In the genomic region with DNA sequence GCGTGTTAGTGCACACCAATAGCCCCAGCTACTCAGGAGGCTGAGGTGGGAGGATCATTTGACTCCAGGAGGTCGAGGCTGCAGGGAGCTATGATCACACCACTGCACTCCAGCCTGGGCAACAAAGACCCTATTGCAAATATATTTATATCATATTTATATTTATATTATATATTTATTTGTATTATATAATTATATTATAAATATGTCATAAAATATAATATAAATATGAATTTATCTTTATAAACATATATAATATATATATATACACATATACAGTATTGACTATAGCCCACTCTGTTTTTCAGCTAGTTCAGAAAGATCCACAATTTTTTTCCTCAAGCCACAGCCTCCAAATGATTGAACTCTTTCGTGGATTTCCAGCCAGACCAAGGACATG, we compare ENCODE assay signal across 40 cellular contexts. TPM values are rescaled to one million over a fixed set of nuclear protein-coding genes. Genes with fewer than 3 reads are reported as not detected.
"Had no signal": no experiment of that assay in that cellular context is flagged by ENCODE, and none has a peak within 500 bp of the region (broad histone marks: within the 10 kb centered on the region; RNA-seq: fewer than 3 reads in every experiment).

No MANE protein-coding gene starts in this region.

- H3K4me3 Mint-ChIP-seq: activated naive CD4-positive, alpha-beta T cell treated with anti-CD3 and anti-CD28 coated beads for 36 hours; activated naive CD4-positive, alpha-beta T cell treated with anti-CD3 and anti-CD28 coated beads, Interleukin-2, amount 10 ng/mL, durations not matched to agents 7 days and 5 days; activated naive CD4-positive, alpha-beta T cell treated with anti-CD3 and anti-CD28 coated beads, Interleukin-2, amount 50 U/mL, for 24 hours; activated naive CD8-positive, alpha-beta T cell; activated naive CD8-positive, alpha-beta T cell treated with anti-CD3 and anti-CD28 coated beads for 36 hours; activated naive CD8-positive, alpha-beta T cell treated with anti-CD3 and anti-CD28 coated beads, Interleukin-2, amount 10 ng/mL, durations not matched to agents 7 days and 5 days; activated naive CD8-positive, alpha-beta T cell treated with anti-CD3 and anti-CD28 coated beads, Interleukin-2, amount 50 U/mL, for 24 hours; activated T-cell treated with anti-CD3 and anti-CD28 coated beads, Interleukin-2, amount 50 U/mL, for 24 hours; activated T-cell treated with anti-CD3 and anti-CD28 coated beads, Interleukin-2, amount 50 U/mL, for 4 hours; activated T-cell treated with anti-CD3 and anti-CD28 coated beads, Interleukin-2, amount 50 U/mL, for 72 hours; activated T-helper 1 cell treated with anti-CD3 and anti-CD28 coated beads, Interleukin-12 subunit alpha, Interleukin-12 subunit beta, Interleukin-2, Interleukin-4 antibody, amounts not matched to agents 30 ng/mL and 10 ng/mL and 1 ng/mL, durations not matched to agents 14 hours and 24 hours and 36 hours; activated T-helper 17 cell treated with anti-CD3 and anti-CD28 coated beads, Interleukin-2, amount 50 U/mL, for 72 hours; brain; central memory CD8-positive, alpha-beta T cell had no signal

- H3K4me1 Mint-ChIP-seq: activated naive CD4-positive, alpha-beta T cell treated with anti-CD3 and anti-CD28 coated beads, Interleukin-2, amount 10 ng/mL, durations not matched to agents 7 days and 5 days; activated naive CD4-positive, alpha-beta T cell treated with anti-CD3 and anti-CD28 coated beads, Interleukin-2, amount 50 U/mL, for 24 hours; activated naive CD8-positive, alpha-beta T cell treated with anti-CD3 and anti-CD28 coated beads for 36 hours; activated naive CD8-positive, alpha-beta T cell treated with anti-CD3 and anti-CD28 coated beads, Interleukin-2, amount 10 ng/mL, durations not matched to agents 7 days and 5 days; activated naive CD8-positive, alpha-beta T cell treated with anti-CD3 and anti-CD28 coated beads, Interleukin-2, amount 50 U/mL, for 24 hours; activated T-helper 17 cell treated with anti-CD3 and anti-CD28 coated beads, Interleukin-2, amount 50 U/mL, for 72 hours; central memory CD8-positive, alpha-beta T cell had no signal

- ATAC-seq: activated naive CD4-positive, alpha-beta T cell treated with anti-CD3 and anti-CD28 coated beads, Interleukin-2, amount 50 U/mL, for 72 hours; activated naive CD8-positive, alpha-beta T cell treated with anti-CD3 and anti-CD28 coated beads, Interleukin-2, amount 50 U/mL, for 24 hours; activated T-cell treated with anti-CD3 and anti-CD28 coated beads, Interleukin-2, amount 50 U/mL, for 4 hours; activated T-cell treated with anti-CD3 and anti-CD28 coated beads, Interleukin-2, amount 50 U/mL, for 72 hours; activated T-helper 17 cell treated with anti-CD3 and anti-CD28 coated beads, Interleukin-2, amount 50 U/mL, for 72 hours; body of pancreas had no signal

- H3K36me3 Mint-ChIP-seq: activated naive CD4-positive, alpha-beta T cell treated with anti-CD3 and anti-CD28 coated beads, Interleukin-2, amount 10 ng/mL, durations not matched to agents 7 days and 5 days; activated naive CD4-positive, alpha-beta T cell treated with anti-CD3 and anti-CD28 coated beads, Interleukin-2, amount 50 U/mL, for 72 hours; activated naive CD8-positive, alpha-beta T cell; activated naive CD8-positive, alpha-beta T cell treated with anti-CD3 and anti-CD28 coated beads for 36 hours; activated naive CD8-positive, alpha-beta T cell treated with anti-CD3 and anti-CD28 coated beads, Interleukin-2, amount 10 ng/mL, durations not matched to agents 7 days and 5 days; brain had no signal

- H3K9me3 Mint-ChIP-seq: activated naive CD4-positive, alpha-beta T cell treated with anti-CD3 and anti-CD28 coated beads for 36 hours; activated naive CD4-positive, alpha-beta T cell treated with anti-CD3 and anti-CD28 coated beads, Interleukin-2, amount 50 U/mL, for 24 hours; activated naive CD4-positive, alpha-beta T cell treated with anti-CD3 and anti-CD28 coated beads, Interleukin-2, amount 50 U/mL, for 72 hours; activated naive CD8-positive, alpha-beta T cell treated with anti-CD3 and anti-CD28 coated beads for 36 hours; activated naive CD8-positive, alpha-beta T cell treated with anti-CD3 and anti-CD28 coated beads, Interleukin-2, amount 10 ng/mL, durations not matched to agents 7 days and 5 days; activated T-cell treated with anti-CD3 and anti-CD28 coated beads, Interleukin-2, amount 50 U/mL, for 4 hours; activated T-helper 1 cell treated with anti-CD3 and anti-CD28 coated beads, Interleukin-12 subunit alpha, Interleukin-12 subunit beta, Interleukin-2, Interleukin-4 antibody, amounts not matched to agents 30 ng/mL and 10 ng/mL and 1 ng/mL, durations not matched to agents 14 hours and 24 hours and 36 hours; activated T-helper 17 cell treated with anti-CD3 and anti-CD28 coated beads, Interleukin-2, amount 50 U/mL, for 72 hours; activated T-helper 2 cell treated with anti-CD3 and anti-CD28 coated beads, Interferon-gamma antibody, Interleukin-2, Interleukin-4, amounts not matched to agents 10 μg/mL and 5 μg/mL and 100 μg/mL, durations not matched to agents 14 hours and 24 hours and 36 hours; central memory CD8-positive, alpha-beta T cell had no signal

- DNase-seq: activated effector memory CD4-positive, alpha-beta T cell treated with anti-CD3 and anti-CD28 coated beads, Interleukin-2, amount 50 U/mL, for 16 hours; activated effector memory CD4-positive, alpha-beta T cell treated with Interleukin-2 at 50 U/mL for 16 hours; activated gamma-delta T cell; activated gamma-delta T cell treated with Interleukin-2 at 50 U/mL for 16 hours; activated naive CD4-positive, alpha-beta T cell; activated naive CD4-positive, alpha-beta T cell treated with anti-CD3 and anti-CD28 coated beads for 36 hours; activated naive CD4-positive, alpha-beta T cell treated with anti-CD3 and anti-CD28 coated beads, Interleukin-2, amount 10 ng/mL, durations not matched to agents 7 days and 5 days; activated naive CD4-positive, alpha-beta T cell treated with anti-CD3 and anti-CD28 coated beads, Interleukin-2, amount 50 U/mL, for 16 hours; activated naive CD4-positive, alpha-beta T cell treated with Interleukin-2 at 50 U/mL for 16 hours; activated naive CD8-positive, alpha-beta T cell treated with anti-CD3 and anti-CD28 coated beads for 36 hours; activated naive CD8-positive, alpha-beta T cell treated with anti-CD3 and anti-CD28 coated beads, Interleukin-2, amount 10 ng/mL, durations not matched to agents 7 days and 5 days; activated naive CD8-positive, alpha-beta T cell treated with anti-CD3 and anti-CD28 coated beads, Interleukin-2, amount 50 U/mL, for 24 hours; activated T-cell treated with anti-CD3 and anti-CD28 coated beads, Interleukin-2, amount 50 U/mL, for 24 hours; activated T-cell treated with anti-CD3 and anti-CD28 coated beads, Interleukin-2, amount 50 U/mL, for 4 hours; activated T-cell treated with anti-CD3 and anti-CD28 coated beads, Interleukin-2, amount 50 U/mL, for 48 hours; activated T-cell treated with anti-CD3 and anti-CD28 coated beads, Interleukin-2, amount 50 U/mL, for 72 hours; adrenal gland; amniotic stem cell; amygdala; anterior cingulate cortex; aorta; body of pancreas; brain microvascular endothelial cell; caudate nucleus; central memory CD4-positive, alpha-beta T cell; cerebellar nuclear complex had no signal

- H3K27ac Mint-ChIP-seq: activated naive CD4-positive, alpha-beta T cell treated with anti-CD3 and anti-CD28 coated beads for 36 hours; activated naive CD4-positive, alpha-beta T cell treated with anti-CD3 and anti-CD28 coated beads, Interleukin-2, amount 50 U/mL, for 24 hours; activated naive CD4-positive, alpha-beta T cell treated with anti-CD3 and anti-CD28 coated beads, Interleukin-2, amount 50 U/mL, for 72 hours; activated naive CD8-positive, alpha-beta T cell; activated naive CD8-positive, alpha-beta T cell treated with anti-CD3 and anti-CD28 coated beads for 36 hours; activated naive CD8-positive, alpha-beta T cell treated with anti-CD3 and anti-CD28 coated beads, Interleukin-2, amount 10 ng/mL, durations not matched to agents 7 days and 5 days; activated naive CD8-positive, alpha-beta T cell treated with anti-CD3 and anti-CD28 coated beads, Interleukin-2, amount 50 U/mL, for 24 hours; activated T-cell treated with anti-CD3 and anti-CD28 coated beads, Interleukin-2, amount 50 U/mL, for 24 hours; activated T-cell treated with anti-CD3 and anti-CD28 coated beads, Interleukin-2, amount 50 U/mL, for 72 hours; activated T-helper 1 cell treated with anti-CD3 and anti-CD28 coated beads, Interleukin-12 subunit alpha, Interleukin-12 subunit beta, Interleukin-2, Interleukin-4 antibody, amounts not matched to agents 30 ng/mL and 10 ng/mL and 1 ng/mL, durations not matched to agents 14 hours and 24 hours and 36 hours; activated T-helper 17 cell treated with anti-CD3 and anti-CD28 coated beads, Interleukin-2, amount 50 U/mL, for 72 hours; activated T-helper 2 cell treated with anti-CD3 and anti-CD28 coated beads, Interferon-gamma antibody, Interleukin-2, Interleukin-4, amounts not matched to agents 10 μg/mL and 5 μg/mL and 100 μg/mL, durations not matched to agents 14 hours and 24 hours and 36 hours; brain had no signal

- H3K27me3 Mint-ChIP-seq: activated naive CD4-positive, alpha-beta T cell treated with anti-CD3 and anti-CD28 coated beads, Interleukin-2, amount 50 U/mL, for 24 hours; activated naive CD8-positive, alpha-beta T cell; activated naive CD8-positive, alpha-beta T cell treated with anti-CD3 and anti-CD28 coated beads for 36 hours; activated naive CD8-positive, alpha-beta T cell treated with anti-CD3 and anti-CD28 coated beads, Interleukin-2, amount 10 ng/mL, durations not matched to agents 7 days and 5 days; activated naive CD8-positive, alpha-beta T cell treated with anti-CD3 and anti-CD28 coated beads, Interleukin-2, amount 50 U/mL, for 24 hours; activated T-cell treated with anti-CD3 and anti-CD28 coated beads, Interleukin-2, amount 50 U/mL, for 24 hours had no signal

RNA-seq across cellular contexts. Expression of gene MYL10, which starts 45.3 kb away (rescaled TPM):
- total RNA-seq: activated naive CD4-positive, alpha-beta T cell treated with anti-CD3 and anti-CD28 coated beads for 36 hours; activated naive CD4-positive, alpha-beta T cell treated with anti-CD3 and anti-CD28 coated beads, Interleukin-2, amount 50 U/mL, for 72 hours; activated naive CD8-positive, alpha-beta T cell treated with anti-CD3 and anti-CD28 coated beads for 36 hours; activated naive CD8-positive, alpha-beta T cell treated with anti-CD3 and anti-CD28 coated beads, Interleukin-2, amount 10 ng/mL, durations not matched to agents 7 days and 5 days; activated T-cell treated with anti-CD3 and anti-CD28 coated beads, Interleukin-2, amount 50 U/mL, for 4 hours; activated T-cell treated with anti-CD3 and anti-CD28 coated beads, Interleukin-2, amount 50 U/mL, for 72 hours; activated T-helper 1 cell treated with anti-CD3 and anti-CD28 coated beads, Interleukin-12 subunit alpha, Interleukin-12 subunit beta, Interleukin-2, Interleukin-4 antibody, amounts not matched to agents 30 ng/mL and 10 ng/mL and 1 ng/mL, durations not matched to agents 14 hours and 24 hours and 36 hours; activated T-helper 17 cell treated with anti-CD3 and anti-CD28 coated beads, Interleukin-2, amount 50 U/mL, for 72 hours; activated T-helper 2 cell treated with anti-CD3 and anti-CD28 coated beads, Interferon-gamma antibody, Interleukin-2, Interleukin-4, amounts not matched to agents 10 μg/mL and 5 μg/mL and 100 μg/mL, durations not matched to agents 14 hours and 24 hours and 36 hours; adrenal gland; aorta; ascending aorta; body of pancreas; breast epithelium; bronchial epithelial cell; cardiac muscle cell; cardiac septum; cerebellum had no signal
